Comparison of ENCODE assay signal across 9 cellular contexts in the genomic region with DNA sequence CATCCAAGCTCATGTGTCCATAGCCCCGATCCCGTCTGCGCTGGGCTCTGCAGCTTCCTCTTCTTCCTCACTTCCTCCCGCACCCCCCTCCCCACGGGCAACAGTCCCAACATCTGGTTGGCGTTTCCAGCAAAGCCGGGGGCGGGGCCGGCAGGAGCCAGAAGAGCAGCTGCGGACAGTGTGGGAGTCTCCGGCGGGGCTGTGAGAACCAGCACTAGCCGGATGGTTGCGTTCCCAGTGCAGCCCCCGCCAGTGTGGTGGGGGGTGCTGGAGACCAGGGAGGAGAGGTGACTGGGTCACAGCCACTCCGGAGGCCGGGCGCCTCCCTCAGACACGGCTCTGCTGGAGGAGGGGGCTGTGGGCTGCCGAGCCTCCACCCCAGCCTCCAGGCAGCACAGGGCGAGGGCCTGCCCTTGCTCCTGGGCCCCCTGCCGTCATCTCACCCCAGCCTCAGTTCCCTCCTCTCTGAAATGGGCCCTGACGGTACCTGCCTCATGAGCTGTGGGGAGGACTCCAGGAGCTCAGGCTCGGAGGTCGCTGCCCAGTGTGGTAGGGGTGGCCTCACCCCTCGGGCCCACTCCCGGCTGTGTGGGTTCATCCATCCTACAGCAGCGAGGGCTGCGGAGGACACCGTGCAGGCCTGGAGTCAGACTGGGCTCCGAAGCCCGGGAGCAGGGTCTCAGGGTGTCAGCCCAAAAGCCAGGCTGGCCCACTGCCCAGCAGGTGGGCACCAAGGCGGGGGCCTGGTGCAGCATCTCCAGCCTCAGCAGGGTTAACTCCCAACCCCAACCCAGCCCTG. TPM values are rescaled to one million over a fixed set of nuclear protein-coding genes. Genes with fewer than 3 reads are reported as not detected.
DNase-seq lines count a peak whose midpoint lies in the region; ATAC-seq and TF ChIP-seq lines count a peak whose summit lies in the region.
"Had no signal": no experiment of that assay in that cellular context is flagged by ENCODE, and none has a peak within 500 bp of the region (broad histone marks: within the 10 kb centered on the region; RNA-seq: fewer than 3 reads in every experiment).

No MANE protein-coding gene starts in this region.

- H3K27me3 Mint-ChIP-seq in activated CD4-positive, alpha-beta memory T cell treated with anti-CD3 and anti-CD28 coated beads for 36 hours = peaks cover 2% of the 10 kb centered on the region
- H3K27me3 Mint-ChIP-seq: activated CD4-positive, alpha-beta T cell treated with anti-CD3 and anti-CD28 coated beads, Interleukin-2, amount 10 ng/mL, durations not matched to agents 24 days and 14 days had no signal

- CTCF ChIA-PET in activated CD4-positive, alpha-beta memory T cell treated with anti-CD3 and anti-CD28 coated beads for 36 hours (lab: Charles Lee) = no interaction called here

- no peak overlapping the region for H3K27ac Mint-ChIP-seq in activated CD4-positive, alpha-beta memory T cell treated with anti-CD3 and anti-CD28 coated beads for 36 hours

- H3K4me3 Mint-ChIP-seq in activated CD4-positive, alpha-beta memory T cell treated with anti-CD3 and anti-CD28 coated beads for 36 hours = no peak overlapping the region
- H3K4me3 Mint-ChIP-seq: activated CD4-positive, alpha-beta T cell treated with anti-CD3 and anti-CD28 coated beads, Interleukin-2, amount 10 ng/mL, durations not matched to agents 24 days and 14 days had no signal

- intact Hi-C loops in head of caudate nucleus (cut with DNase I) = no loop called here
- intact Hi-C loops in activated CD4-positive, alpha-beta memory T cell treated with anti-CD3 and anti-CD28 coated beads for 36 hours (cut with micrococcal nuclease) = no loop called here

- no peaks in the 10 kb centered on the region for H3K36me3 Mint-ChIP-seq in activated CD4-positive, alpha-beta memory T cell treated with anti-CD3 and anti-CD28 coated beads for 36 hours

- POLR2A ChIA-PET in activated CD4-positive, alpha-beta memory T cell treated with anti-CD3 and anti-CD28 coated beads for 36 hours (lab: Charles Lee) = no interaction called here

- no peak for ATAC-seq in GM18907 (IDR thresholded peaks at IDR 0.05; ENCODE audit: unreplicated experiment)
- no peak for ATAC-seq in HG03469 (IDR thresholded peaks at IDR 0.05; ENCODE audit: unreplicated experiment)

- DNase-seq in DMS53 treated with DMSO at 0.1 percent for 48 hours (lab: John Stamatoyannopoulos, UW; ENCODE audit: unreplicated experiment) (peak; percentile 10), head of caudate nucleus (peak in 38 of 42 donors; percentile 41 to 84 (median 70)), occipital lobe (lab: John Stamatoyannopoulos, UW) (peak; percentile 33), NCI-H345 treated with DMSO at 0.1 percent for 48 hours (lab: John Stamatoyannopoulos, UW; ENCODE audit: unreplicated experiment) (no peak)
- no peak for DNase-seq in activated CD4-positive, alpha-beta memory T cell treated with anti-CD3 and anti-CD28 coated beads for 36 hours
- DNase-seq: activated CD4-positive, alpha-beta T cell treated with anti-CD3 and anti-CD28 coated beads, Interleukin-2, amount 10 ng/mL, durations not matched to agents 24 days and 14 days had no signal

- peaks cover 13% of the 10 kb centered on the region for H3K4me1 Mint-ChIP-seq in activated CD4-positive, alpha-beta memory T cell treated with anti-CD3 and anti-CD28 coated beads for 36 hours (ENCODE audit: low read depth)

- H3K9me3 Mint-ChIP-seq in activated CD4-positive, alpha-beta memory T cell treated with anti-CD3 and anti-CD28 coated beads for 36 hours = no peaks in the 10 kb centered on the region
- H3K9me3 Mint-ChIP-seq: activated CD4-positive, alpha-beta T cell treated with anti-CD3 and anti-CD28 coated beads, Interleukin-2, amount 10 ng/mL, durations not matched to agents 24 days and 14 days had no signal

TF ChIP-seq in PFSK-1, 5 proteins besides CTCF, POLR2A, EP300 and RAD21:
- TF ChIP-seq, protein P1, sequence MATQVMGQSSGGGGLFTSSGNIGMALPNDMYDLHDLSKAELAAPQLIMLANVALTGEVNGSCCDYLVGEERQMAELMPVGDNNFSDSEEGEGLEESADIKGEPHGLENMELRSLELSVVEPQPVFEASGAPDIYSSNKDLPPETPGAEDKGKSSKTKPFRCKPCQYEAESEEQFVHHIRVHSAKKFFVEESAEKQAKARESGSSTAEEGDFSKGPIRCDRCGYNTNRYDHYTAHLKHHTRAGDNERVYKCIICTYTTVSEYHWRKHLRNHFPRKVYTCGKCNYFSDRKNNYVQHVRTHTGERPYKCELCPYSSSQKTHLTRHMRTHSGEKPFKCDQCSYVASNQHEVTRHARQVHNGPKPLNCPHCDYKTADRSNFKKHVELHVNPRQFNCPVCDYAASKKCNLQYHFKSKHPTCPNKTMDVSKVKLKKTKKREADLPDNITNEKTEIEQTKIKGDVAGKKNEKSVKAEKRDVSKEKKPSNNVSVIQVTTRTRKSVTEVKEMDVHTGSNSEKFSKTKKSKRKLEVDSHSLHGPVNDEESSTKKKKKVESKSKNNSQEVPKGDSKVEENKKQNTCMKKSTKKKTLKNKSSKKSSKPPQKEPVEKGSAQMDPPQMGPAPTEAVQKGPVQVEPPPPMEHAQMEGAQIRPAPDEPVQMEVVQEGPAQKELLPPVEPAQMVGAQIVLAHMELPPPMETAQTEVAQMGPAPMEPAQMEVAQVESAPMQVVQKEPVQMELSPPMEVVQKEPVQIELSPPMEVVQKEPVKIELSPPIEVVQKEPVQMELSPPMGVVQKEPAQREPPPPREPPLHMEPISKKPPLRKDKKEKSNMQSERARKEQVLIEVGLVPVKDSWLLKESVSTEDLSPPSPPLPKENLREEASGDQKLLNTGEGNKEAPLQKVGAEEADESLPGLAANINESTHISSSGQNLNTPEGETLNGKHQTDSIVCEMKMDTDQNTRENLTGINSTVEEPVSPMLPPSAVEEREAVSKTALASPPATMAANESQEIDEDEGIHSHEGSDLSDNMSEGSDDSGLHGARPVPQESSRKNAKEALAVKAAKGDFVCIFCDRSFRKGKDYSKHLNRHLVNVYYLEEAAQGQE (IDR thresholded peaks at IDR 0.05; ENCODE audit: insufficient read depth in 1 of 2, low read depth in 2 of 2, low read length in 2 of 2) = peak in 1 of 2 experiments; percentile 33; a peak in 1 of 4 replicates
- TF ChIP-seq TAF1 (IDR thresholded peaks at IDR 0.05; ENCODE audit: borderline replicate concordance, insufficient read depth, low read length) (no peak), SIN3A (IDR thresholded peaks at IDR 0.05; ENCODE audit: borderline replicate concordance, insufficient read depth, low read length) (0 out of 2 replicates have a peak, but pooled peaks have one; percentile 55), POLR2AphosphoS5 (IDR thresholded peaks at IDR 0.05; ENCODE audit: low read depth, low read length) (no peak), FOXP2 (optimal IDR thresholded peaks at IDR 0.05; ENCODE audit: borderline replicate concordance, extremely low read depth, extremely low read length, insufficient read depth) (no peak)

RNA-seq across cellular contexts. Expression of a gene that starts 41.5 kb away (rescaled TPM):
- 91.0 TPM for polyA plus RNA-seq in PFSK-1 (2012; ENCODE audit: insufficient read length, low read depth)
- 22.9 TPM for total RNA-seq in occipital lobe
- total RNA-seq in activated CD4-positive, alpha-beta memory T cell treated with anti-CD3 and anti-CD28 coated beads for 36 hours = 10 to 100 TPM; 67.0 to 68.3 TPM

Comparison
In these comparisons a context has a peak if more than half of its experiments do, and no peak if none do; other contexts are left out.
1. DNase-seq: peak in DMS53 treated with DMSO at 0.1 percent for 48 hours (single experiment), head of caudate nucleus (38 of 42) and occipital lobe (single experiment); none in activated CD4-positive, alpha-beta memory T cell treated with anti-CD3 and anti-CD28 coated beads for 36 hours (single experiment) and NCI-H345 treated with DMSO at 0.1 percent for 48 hours (single experiment).